In the genomic region with DNA sequence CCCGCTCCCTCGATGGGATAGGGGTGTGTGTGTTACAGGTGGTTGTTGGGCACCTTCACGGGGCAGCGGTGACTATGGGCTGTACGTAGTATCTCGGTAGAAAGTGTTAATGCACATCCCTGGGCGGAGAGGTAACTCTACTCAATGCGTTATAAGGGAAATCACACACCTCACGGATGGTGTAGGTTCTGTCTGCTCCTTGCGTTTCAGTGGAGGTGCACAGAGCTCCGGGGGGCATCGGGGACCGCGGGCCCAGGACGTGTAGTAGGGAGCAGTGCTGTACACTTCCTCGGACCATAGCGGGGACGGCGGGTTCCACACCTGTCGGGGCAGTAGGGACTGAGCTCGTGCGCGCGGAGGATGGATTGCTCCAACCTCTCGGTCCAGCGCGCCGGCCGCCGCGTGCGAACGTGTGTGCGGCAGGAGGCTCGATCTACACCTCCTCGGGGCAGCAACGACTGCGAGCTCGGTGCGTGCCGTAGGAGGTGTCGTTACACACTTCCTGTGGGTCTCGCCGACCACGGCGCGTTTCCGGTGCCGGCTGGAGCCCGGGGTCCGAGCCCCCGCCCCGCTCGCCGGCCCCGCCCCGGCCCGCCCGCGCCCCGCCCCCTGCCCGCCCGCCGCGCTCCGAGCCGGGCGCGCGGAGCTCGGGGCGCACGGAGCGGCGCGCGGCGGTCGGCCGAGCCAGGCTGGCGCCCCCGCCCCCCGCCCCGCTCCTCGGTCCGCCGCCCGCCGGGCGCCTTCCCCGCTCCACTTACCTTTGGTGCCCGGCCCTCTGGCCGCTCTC, we compare ENCODE assay signal across 1 cellular context.
TF ChIP-seq lines count a peak whose summit lies in the region.

A gene with protein sequence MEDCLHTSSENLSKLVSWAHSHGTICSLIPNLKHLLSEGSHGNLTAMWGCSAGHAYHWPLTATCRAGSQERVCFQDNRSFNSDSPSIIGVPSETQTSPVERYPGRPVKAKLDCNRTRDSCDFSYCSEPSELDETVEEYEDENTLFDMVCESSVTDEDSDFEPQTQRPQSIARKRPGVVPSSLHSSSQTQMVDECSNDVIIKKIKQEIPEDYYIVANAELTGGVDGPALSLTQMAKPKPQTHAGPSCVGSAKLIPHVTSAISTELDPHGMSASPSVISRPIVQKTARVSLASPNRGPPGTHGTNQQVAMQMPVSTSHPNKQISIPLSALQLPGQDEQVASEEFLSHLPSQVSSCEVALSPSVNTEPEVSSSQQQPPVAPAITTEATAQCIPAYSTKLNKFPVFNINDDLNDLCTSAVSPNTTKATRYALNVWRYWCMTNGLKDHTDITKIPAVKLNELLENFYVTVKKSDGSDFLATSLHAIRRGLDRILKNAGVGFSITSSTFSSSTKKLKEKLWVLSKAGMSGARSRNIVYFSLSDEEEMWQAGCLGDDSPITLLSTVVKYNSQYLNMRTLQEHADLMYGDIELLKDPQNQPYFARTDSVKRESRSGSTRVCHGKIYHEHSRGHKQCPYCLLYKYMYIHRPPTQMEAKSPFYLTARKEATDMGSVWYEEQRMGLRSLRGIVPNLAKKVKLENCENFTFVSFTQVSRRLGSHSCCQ (plus strand): TSS at position 607 of the 787 bp plus-strand sequence. CDS start 87,254 bp downstream, outside the sequence.

TF ChIP-seq in K562, 482 proteins besides CTCF, POLR2A, EP300 and RAD21 (continued from another document and continues in another):
- TF ChIP-seq, protein P1, sequence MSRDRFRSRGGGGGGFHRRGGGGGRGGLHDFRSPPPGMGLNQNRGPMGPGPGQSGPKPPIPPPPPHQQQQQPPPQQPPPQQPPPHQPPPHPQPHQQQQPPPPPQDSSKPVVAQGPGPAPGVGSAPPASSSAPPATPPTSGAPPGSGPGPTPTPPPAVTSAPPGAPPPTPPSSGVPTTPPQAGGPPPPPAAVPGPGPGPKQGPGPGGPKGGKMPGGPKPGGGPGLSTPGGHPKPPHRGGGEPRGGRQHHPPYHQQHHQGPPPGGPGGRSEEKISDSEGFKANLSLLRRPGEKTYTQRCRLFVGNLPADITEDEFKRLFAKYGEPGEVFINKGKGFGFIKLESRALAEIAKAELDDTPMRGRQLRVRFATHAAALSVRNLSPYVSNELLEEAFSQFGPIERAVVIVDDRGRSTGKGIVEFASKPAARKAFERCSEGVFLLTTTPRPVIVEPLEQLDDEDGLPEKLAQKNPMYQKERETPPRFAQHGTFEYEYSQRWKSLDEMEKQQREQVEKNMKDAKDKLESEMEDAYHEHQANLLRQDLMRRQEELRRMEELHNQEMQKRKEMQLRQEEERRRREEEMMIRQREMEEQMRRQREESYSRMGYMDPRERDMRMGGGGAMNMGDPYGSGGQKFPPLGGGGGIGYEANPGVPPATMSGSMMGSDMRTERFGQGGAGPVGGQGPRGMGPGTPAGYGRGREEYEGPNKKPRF (IDR thresholded peaks at IDR 0.05; ENCODE audit: low read depth, low read length), result no peak
- TF ChIP-seq CEBPG (CRISPR knock-in tag; IDR thresholded peaks at IDR 0.05) (peak; percentile 78), CEBPG (tag; conservative IDR thresholded peaks at IDR 0.05 in 1 of 2, IDR thresholded peaks at IDR 0.05 in 1 of 2) (no peak), PHF8 (IDR thresholded peaks at IDR 0.05; ENCODE audit: borderline replicate concordance, low read length) (peak; percentile 98), ELF1 (tag; IDR thresholded peaks at IDR 0.05) (0 out of 2 replicates have a peak, but pooled peaks have one; percentile 10), CC2D1A (IDR thresholded peaks at IDR 0.05) (peak; percentile 77), GATAD2B (IDR thresholded peaks at IDR 0.05; ENCODE audit: borderline replicate concordance) (no peak), ETV1 (tag; conservative IDR thresholded peaks at IDR 0.05; ENCODE audit: low read depth) (peak; percentile 53), ZNF444 (CRISPR knock-in tag; IDR thresholded peaks at IDR 0.05) (no peak), EHMT2 (IDR thresholded peaks at IDR 0.05) (no peak), MAFG (tag; conservative IDR thresholded peaks at IDR 0.05) (no peak), L3MBTL2 (IDR thresholded peaks at IDR 0.05) (peak; percentile 96), FOXA1 (IDR thresholded peaks at IDR 0.05; ENCODE audit: borderline replicate concordance) (no peak), GABPB2 (CRISPR knock-in tag; conservative IDR thresholded peaks at IDR 0.05) (peak; percentile 76; the same call in 1 of the 2 replicates), MIER1 (IDR thresholded peaks at IDR 0.05; ENCODE audit: low read depth) (peak; percentile 69; the same call in 1 of the 2 replicates), HDGF (IDR thresholded peaks at IDR 0.05) (no peak), TCF7L2 (IDR thresholded peaks at IDR 0.05; ENCODE audit: low read depth, low read length) (0 out of 2 replicates have a peak, but pooled peaks have one; percentile 14), ZNF175 (CRISPR knock-in tag; IDR thresholded peaks at IDR 0.05; ENCODE audit: low read depth) (no peak), TSC22D4 (tag; IDR thresholded peaks at IDR 0.05) (no peak), HLTF (IDR thresholded peaks at IDR 0.05) (peak; percentile 64; the same call in 1 of the 2 replicates), NR3C1 (CRISPR knock-in tag; IDR thresholded peaks at IDR 0.05) (peak; percentile 97), CBX2 (IDR thresholded peaks at IDR 0.05; ENCODE audit: insufficient read depth, low read length, poor library complexity, severe bottlenecking) (no peak), NR2C1 (IDR thresholded peaks at IDR 0.05) (no peak), NR2C1 (tag; IDR thresholded peaks at IDR 0.05) (no peak), ZNF695 (CRISPR knock-in tag; IDR thresholded peaks at IDR 0.05) (no peak), ZNF76 (CRISPR knock-in tag; IDR thresholded peaks at IDR 0.05; ENCODE audit: borderline replicate concordance) (no peak), NFE2 (IDR thresholded peaks at IDR 0.05; ENCODE audit: low read depth) (peak; percentile 18; the same call in 1 of the 2 replicates), EGR1 (conservative IDR thresholded peaks at IDR 0.05) (no peak)
- TF ChIP-seq, protein P2, sequence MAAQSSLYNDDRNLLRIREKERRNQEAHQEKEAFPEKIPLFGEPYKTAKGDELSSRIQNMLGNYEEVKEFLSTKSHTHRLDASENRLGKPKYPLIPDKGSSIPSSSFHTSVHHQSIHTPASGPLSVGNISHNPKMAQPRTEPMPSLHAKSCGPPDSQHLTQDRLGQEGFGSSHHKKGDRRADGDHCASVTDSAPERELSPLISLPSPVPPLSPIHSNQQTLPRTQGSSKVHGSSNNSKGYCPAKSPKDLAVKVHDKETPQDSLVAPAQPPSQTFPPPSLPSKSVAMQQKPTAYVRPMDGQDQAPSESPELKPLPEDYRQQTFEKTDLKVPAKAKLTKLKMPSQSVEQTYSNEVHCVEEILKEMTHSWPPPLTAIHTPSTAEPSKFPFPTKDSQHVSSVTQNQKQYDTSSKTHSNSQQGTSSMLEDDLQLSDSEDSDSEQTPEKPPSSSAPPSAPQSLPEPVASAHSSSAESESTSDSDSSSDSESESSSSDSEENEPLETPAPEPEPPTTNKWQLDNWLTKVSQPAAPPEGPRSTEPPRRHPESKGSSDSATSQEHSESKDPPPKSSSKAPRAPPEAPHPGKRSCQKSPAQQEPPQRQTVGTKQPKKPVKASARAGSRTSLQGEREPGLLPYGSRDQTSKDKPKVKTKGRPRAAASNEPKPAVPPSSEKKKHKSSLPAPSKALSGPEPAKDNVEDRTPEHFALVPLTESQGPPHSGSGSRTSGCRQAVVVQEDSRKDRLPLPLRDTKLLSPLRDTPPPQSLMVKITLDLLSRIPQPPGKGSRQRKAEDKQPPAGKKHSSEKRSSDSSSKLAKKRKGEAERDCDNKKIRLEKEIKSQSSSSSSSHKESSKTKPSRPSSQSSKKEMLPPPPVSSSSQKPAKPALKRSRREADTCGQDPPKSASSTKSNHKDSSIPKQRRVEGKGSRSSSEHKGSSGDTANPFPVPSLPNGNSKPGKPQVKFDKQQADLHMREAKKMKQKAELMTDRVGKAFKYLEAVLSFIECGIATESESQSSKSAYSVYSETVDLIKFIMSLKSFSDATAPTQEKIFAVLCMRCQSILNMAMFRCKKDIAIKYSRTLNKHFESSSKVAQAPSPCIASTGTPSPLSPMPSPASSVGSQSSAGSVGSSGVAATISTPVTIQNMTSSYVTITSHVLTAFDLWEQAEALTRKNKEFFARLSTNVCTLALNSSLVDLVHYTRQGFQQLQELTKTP (IDR thresholded peaks at IDR 0.05; ENCODE audit: low read depth in 1 of 2, partially characterized antibody in 2 of 2), result peak in 1 of 2 experiments; percentile 35
- TF ChIP-seq, protein P3, sequence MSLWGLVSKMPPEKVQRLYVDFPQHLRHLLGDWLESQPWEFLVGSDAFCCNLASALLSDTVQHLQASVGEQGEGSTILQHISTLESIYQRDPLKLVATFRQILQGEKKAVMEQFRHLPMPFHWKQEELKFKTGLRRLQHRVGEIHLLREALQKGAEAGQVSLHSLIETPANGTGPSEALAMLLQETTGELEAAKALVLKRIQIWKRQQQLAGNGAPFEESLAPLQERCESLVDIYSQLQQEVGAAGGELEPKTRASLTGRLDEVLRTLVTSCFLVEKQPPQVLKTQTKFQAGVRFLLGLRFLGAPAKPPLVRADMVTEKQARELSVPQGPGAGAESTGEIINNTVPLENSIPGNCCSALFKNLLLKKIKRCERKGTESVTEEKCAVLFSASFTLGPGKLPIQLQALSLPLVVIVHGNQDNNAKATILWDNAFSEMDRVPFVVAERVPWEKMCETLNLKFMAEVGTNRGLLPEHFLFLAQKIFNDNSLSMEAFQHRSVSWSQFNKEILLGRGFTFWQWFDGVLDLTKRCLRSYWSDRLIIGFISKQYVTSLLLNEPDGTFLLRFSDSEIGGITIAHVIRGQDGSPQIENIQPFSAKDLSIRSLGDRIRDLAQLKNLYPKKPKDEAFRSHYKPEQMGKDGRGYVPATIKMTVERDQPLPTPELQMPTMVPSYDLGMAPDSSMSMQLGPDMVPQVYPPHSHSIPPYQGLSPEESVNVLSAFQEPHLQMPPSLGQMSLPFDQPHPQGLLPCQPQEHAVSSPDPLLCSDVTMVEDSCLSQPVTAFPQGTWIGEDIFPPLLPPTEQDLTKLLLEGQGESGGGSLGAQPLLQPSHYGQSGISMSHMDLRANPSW (CRISPR knock-in tag; IDR thresholded peaks at IDR 0.05), result no peak
- TF ChIP-seq, protein P4, sequence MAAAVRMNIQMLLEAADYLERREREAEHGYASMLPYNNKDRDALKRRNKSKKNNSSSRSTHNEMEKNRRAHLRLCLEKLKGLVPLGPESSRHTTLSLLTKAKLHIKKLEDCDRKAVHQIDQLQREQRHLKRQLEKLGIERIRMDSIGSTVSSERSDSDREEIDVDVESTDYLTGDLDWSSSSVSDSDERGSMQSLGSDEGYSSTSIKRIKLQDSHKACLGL (CRISPR knock-in tag; IDR thresholded peaks at IDR 0.05; ENCODE audit: borderline replicate concordance, poor library complexity, severe bottlenecking), result no peak
- TF ChIP-seq, protein P5, sequence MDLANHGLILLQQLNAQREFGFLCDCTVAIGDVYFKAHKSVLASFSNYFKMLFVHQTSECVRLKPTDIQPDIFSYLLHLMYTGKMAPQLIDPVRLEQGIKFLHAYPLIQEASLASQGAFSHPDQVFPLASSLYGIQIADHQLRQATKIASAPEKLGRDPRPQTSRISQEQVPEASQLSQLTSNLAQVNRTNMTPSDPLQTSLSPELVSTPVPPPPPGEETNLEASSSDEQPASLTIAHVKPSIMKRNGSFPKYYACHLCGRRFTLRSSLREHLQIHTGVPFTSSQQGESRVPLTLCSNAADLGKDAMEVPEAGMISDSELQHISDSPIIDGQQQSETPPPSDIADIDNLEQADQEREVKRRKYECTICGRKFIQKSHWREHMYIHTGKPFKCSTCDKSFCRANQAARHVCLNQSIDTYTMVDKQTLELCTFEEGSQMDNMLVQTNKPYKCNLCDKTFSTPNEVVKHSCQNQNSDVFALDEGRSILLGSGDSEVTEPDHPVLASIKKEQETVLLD (IDR thresholded peaks at IDR 0.05), result peak; percentile 70; the same call in 1 of the 2 replicates
- TF ChIP-seq, protein P6, sequence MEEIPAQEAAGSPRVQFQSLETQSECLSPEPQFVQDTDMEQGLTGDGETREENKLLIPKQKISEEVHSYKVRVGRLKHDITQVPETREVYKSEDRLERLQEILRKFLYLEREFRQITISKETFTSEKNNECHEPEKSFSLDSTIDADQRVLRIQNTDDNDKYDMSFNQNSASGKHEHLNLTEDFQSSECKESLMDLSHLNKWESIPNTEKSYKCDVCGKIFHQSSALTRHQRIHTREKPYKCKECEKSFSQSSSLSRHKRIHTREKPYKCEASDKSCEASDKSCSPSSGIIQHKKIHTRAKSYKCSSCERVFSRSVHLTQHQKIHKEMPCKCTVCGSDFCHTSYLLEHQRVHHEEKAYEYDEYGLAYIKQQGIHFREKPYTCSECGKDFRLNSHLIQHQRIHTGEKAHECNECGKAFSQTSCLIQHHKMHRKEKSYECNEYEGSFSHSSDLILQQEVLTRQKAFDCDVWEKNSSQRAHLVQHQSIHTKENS (CRISPR knock-in tag; IDR thresholded peaks at IDR 0.05), result no peak
- TF ChIP-seq, protein P7, sequence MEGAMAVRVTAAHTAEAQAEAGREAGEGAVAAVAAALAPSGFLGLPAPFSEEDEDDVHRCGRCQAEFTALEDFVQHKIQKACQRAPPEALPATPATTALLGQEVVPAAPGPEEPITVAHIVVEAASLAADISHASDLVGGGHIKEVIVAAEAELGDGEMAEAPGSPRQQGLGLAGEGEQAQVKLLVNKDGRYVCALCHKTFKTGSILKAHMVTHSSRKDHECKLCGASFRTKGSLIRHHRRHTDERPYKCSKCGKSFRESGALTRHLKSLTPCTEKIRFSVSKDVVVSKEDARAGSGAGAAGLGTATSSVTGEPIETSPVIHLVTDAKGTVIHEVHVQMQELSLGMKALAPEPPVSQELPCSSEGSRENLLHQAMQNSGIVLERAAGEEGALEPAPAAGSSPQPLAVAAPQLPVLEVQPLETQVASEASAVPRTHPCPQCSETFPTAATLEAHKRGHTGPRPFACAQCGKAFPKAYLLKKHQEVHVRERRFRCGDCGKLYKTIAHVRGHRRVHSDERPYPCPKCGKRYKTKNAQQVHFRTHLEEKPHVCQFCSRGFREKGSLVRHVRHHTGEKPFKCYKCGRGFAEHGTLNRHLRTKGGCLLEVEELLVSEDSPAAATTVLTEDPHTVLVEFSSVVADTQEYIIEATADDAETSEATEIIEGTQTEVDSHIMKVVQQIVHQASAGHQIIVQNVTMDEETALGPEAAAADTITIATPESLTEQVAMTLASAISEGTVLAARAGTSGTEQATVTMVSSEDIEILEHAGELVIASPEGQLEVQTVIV (CRISPR knock-in tag; IDR thresholded peaks at IDR 0.05; ENCODE audit: borderline replicate concordance), result no peak
- TF ChIP-seq, protein P8, sequence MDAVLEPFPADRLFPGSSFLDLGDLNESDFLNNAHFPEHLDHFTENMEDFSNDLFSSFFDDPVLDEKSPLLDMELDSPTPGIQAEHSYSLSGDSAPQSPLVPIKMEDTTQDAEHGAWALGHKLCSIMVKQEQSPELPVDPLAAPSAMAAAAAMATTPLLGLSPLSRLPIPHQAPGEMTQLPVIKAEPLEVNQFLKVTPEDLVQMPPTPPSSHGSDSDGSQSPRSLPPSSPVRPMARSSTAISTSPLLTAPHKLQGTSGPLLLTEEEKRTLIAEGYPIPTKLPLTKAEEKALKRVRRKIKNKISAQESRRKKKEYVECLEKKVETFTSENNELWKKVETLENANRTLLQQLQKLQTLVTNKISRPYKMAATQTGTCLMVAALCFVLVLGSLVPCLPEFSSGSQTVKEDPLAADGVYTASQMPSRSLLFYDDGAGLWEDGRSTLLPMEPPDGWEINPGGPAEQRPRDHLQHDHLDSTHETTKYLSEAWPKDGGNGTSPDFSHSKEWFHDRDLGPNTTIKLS (IDR thresholded peaks at IDR 0.05; ENCODE audit: borderline replicate concordance, low read depth), result peak; percentile 81
